Comparison of ENCODE assay signal across 10 cellular contexts in the genomic region with DNA sequence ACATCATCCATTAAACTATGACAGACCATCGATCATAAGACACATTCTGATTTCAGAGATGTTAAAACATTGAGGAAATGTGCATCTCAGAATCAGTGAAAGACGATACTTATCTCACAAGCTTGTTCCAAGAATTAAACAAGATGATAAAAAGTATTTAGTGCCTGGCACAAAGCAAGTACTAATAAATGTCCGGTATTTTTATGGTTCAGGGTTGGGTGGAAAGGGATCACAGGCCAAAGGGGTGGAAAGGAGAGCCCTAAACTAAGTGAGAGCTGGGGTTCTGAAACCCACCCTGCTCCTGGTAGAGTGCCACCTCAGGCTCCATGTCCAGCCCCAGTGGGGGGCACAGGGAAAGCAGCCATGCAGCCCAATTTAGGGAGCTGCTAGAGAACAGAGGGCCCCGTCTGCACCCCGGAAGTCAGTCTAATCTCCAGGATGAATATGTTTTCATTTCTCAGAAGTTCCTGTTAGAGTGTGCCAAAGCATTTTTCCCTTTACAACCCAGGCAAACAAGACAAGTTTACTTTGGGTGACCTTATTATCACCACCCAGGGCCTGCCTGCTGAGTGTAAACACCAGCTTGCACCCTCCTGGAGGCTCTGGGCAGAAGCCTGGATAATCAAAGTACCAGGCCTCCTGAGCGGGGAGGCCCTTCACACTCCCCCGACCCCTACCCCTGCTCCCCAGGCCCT. TPM values are rescaled to one million over a fixed set of nuclear protein-coding genes. Genes with fewer than 3 reads are reported as not detected.
A peak's percentile ranks its signal among the peaks of the same experiment; 100 is the strongest.
DNase-seq lines count a peak whose midpoint lies in the region; ATAC-seq, FAIRE-seq and TF ChIP-seq lines count a peak whose summit lies in the region.
"Had no signal": no experiment of that assay in that cellular context is flagged by ENCODE, and none has a peak within 500 bp of the region (broad histone marks: within the 10 kb centered on the region; RNA-seq: fewer than 3 reads in every experiment).

No MANE protein-coding gene starts in this region.

- H3K27me3 ChIP-seq in endodermal cell (ENCODE audit: control insufficient read depth, insufficient read depth, low read length, poor library complexity, severe bottlenecking) = no peaks in the 10 kb centered on the region
- no peaks in the 10 kb centered on the region for H3K27me3 ChIP-seq in pancreas

- H3K4me1 ChIP-seq in endodermal cell (ENCODE audit: control insufficient read depth, insufficient read depth, low read length) = peaks cover 27% of the 10 kb centered on the region
- H3K4me1 ChIP-seq in pancreas = peaks cover 47 to 50% (median 49%) of the 10 kb centered on the region in 3 donors

- H3K9me3 Mint-ChIP-seq in endodermal cell = no peaks in the 10 kb centered on the region
- H3K9me3 Mint-ChIP-seq: activated T-helper 2 cell treated with anti-CD3 and anti-CD28 coated beads, Interferon-gamma antibody, Interleukin-2, Interleukin-4, amounts not matched to agents 10 μg/mL and 5 μg/mL and 100 μg/mL, durations not matched to agents 14 hours and 24 hours and 36 hours had no signal

- H3K36me3 ChIP-seq in endodermal cell (ENCODE audit: control insufficient read depth, insufficient read depth, low read length) (no peaks in the 10 kb centered on the region), pancreas (no peaks in the 10 kb centered on the region)

- in situ Hi-C loops in GM13976 (cut with MboI; ENCODE audit: low sequenced_read_pairs, unreplicated experiment) = no loop called here

- intact Hi-C loops in pancreas (cut with DNase I) = no loop called here

- peak overlapping the region; percentile 98 for H3K27ac ChIP-seq in C4-2B
- no peak overlapping the region for H3K27ac ChIP-seq in endodermal cell (ENCODE audit: low read depth, low read length)
- peak overlapping the region; percentile 58 to 95 (median 88) for H3K27ac ChIP-seq in pancreas

- peak overlapping the region; percentile 21 for H3K27ac Mint-ChIP-seq in endodermal cell
- H3K27ac Mint-ChIP-seq: activated T-helper 2 cell treated with anti-CD3 and anti-CD28 coated beads, Interferon-gamma antibody, Interleukin-2, Interleukin-4, amounts not matched to agents 10 μg/mL and 5 μg/mL and 100 μg/mL, durations not matched to agents 14 hours and 24 hours and 36 hours; T-helper 17 cell had no signal

- 90 to 95% methylated on average over 5 to 7 of the region's 7 CpGs for WGBS in endodermal cell (ENCODE audit: insufficient coverage in 1 of 2, insufficient read length in 1 of 2), 2 experiments
- 13 to 16% methylated on average over 7 of the region's 7 CpGs for WGBS in pancreas, 2 donors

- peaks cover 57% of the 10 kb centered on the region for H3K4me1 Mint-ChIP-seq in endodermal cell

- DNase-seq in LoVo (ENCODE audit: low spot score) = peak; percentile 71
- no peak for DNase-seq in endodermal cell
- DNase-seq in pancreas = peak in 4 of 6 donors; percentile 74 to 84 (median 80)
- DNase-seq in frontal cortex (ENCODE audit: low spot score in 2 of 2) = no peak
- no peak for DNase-seq in HTR-8/SVneo (ENCODE audit: insufficient read length, low spot score)
- no peak for DNase-seq in GM13976 (ENCODE audit: low spot score)
- DNase-seq: T-helper 17 cell had no signal

- TF ChIP-seq CTCF in C4-2B (conservative IDR thresholded peaks at IDR 0.05) (no peak), endodermal cell (conservative IDR thresholded peaks at IDR 0.05) (no peak), pancreas (IDR thresholded peaks at IDR 0.05) (no peak), GM13976 (IDR thresholded peaks at IDR 0.05; ENCODE audit: borderline replicate concordance, control extremely low read depth, extremely low read depth, insufficient read depth, missing control alignments) (no peak)

- H3K36me3 Mint-ChIP-seq in endodermal cell (ENCODE audit: low read depth) = no peaks in the 10 kb centered on the region

- H3K4me3 Mint-ChIP-seq in endodermal cell = no peak overlapping the region
- H3K4me3 Mint-ChIP-seq: T-helper 17 cell had no signal

- peaks cover 4% of the 10 kb centered on the region for H3K27me3 Mint-ChIP-seq in endodermal cell (ENCODE audit: insufficient read depth)

- H3K9me3 ChIP-seq in endodermal cell (ENCODE audit: control insufficient read depth, low read length) (no peaks in the 10 kb centered on the region), pancreas (no peaks in the 10 kb centered on the region)

- H3K4me3 ChIP-seq in endodermal cell (ENCODE audit: low read length) (no peak overlapping the region), pancreas (peak overlapping the region in 1 of 4 donors; percentile 10)

- ATAC-seq in pancreas (peak; percentile 57 to 75 (median 68)), GM18873 (IDR thresholded peaks at IDR 0.05; ENCODE audit: low FRiP score, unreplicated experiment) (no peak)
- ATAC-seq: T-helper 17 cell had no signal

- H3K9ac ChIP-seq in endodermal cell (ENCODE audit: extremely low read depth, low read length, poor library complexity, severe bottlenecking) = no peak overlapping the region

- FAIRE-seq in pancreas (lab: Jason Lieb, UNC) (no peak), frontal cortex (lab: Jason Lieb, UNC) (no peak), HTR-8/SVneo (lab: Jason Lieb, UNC) (no peak)

RNA-seq across cellular contexts. Expression of a gene that starts 3.8 kb away (rescaled TPM):
- total RNA-seq in endodermal cell = 1 to 10 TPM; 8.8 to 9.9 TPM
- 6.6 TPM for polyA plus RNA-seq in endodermal cell (2013, experiment 1 of 2)
- polyA plus RNA-seq in endodermal cell (2013, experiment 2 of 2) = 7.5 TPM
- 100 to 1,000 TPM in 1 of 6 donors, 10 to 100 TPM in 5; 26.3 to 129 (median 47.9) TPM for total RNA-seq in pancreas
- 10 to 100 TPM; 40.1 to 59.1 TPM for polyA plus RNA-seq in pancreas
- 0.41 TPM for total RNA-seq in frontal cortex
- total RNA-seq: activated T-helper 2 cell treated with anti-CD3 and anti-CD28 coated beads, Interferon-gamma antibody, Interleukin-2, Interleukin-4, amounts not matched to agents 10 μg/mL and 5 μg/mL and 100 μg/mL, durations not matched to agents 14 hours and 24 hours and 36 hours; T-helper 17 cell had no signal

Comparison
In these comparisons a context has a peak if more than half of its experiments do, and no peak if none do; other contexts are left out.
1. DNase-seq: peak in LoVo (single experiment) and pancreas (4 of 6); none in endodermal cell (single experiment), frontal cortex (0 of 2), HTR-8/SVneo (single experiment) and GM13976 (single experiment).